ENCODE assay signal across 8 cellular contexts in the genomic region with DNA sequence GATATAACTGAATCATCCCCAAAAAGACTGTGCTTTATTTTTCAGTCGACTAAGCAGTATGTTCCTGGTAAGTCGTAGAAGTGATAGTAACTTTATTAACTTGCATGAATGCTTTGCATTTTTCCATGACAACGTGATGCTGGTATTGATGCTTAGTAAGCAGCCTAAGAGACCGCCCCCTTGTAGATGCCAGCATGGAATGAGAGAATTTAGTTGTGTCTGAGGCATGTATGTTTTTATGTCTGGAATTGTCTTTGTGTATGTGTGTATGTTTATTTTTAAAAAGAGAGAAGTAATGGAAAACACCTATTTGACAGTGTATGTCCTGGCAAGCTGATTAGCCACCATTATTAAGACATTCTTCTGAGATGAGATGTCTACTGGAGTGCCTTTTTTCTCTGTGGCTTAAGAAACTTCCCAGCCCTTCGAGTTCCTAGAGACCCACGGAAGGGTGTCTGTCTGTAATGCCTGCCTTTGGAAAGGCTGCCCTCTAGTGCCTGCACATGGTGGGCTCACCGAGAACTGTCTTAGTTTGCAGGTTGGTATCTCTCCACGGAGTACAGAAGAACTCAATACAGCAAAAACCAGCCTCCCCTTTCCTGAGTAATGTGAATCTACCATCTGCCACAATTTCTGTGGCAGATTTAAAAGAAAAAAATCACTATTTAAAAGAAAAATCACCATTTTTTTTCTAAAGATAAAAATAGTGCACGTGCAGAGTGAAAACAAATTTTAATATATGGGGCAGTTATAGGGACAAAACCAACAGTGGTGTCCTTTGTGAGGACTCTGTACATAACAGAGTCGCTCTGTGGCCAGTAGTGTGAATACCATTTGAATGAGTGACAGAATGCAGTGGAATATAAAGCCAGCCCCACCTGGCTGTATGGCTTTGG.
DNase-seq lines count a peak whose midpoint lies in the region; ATAC-seq, FAIRE-seq and TF ChIP-seq lines count a peak whose summit lies in the region.

No MANE protein-coding gene starts in this region.

- WGBS in spleen, 5 donors, result 35 to 43% (median 39%) methylated on average over 10 of the region's 10 CpGs

- H3K27ac ChIP-seq in spleen, result peak overlapping the region in 1 of 8 donors; percentile 16

- peaks cover 0 to 12% (median 7%) of the 10 kb centered on the region in 6 donors for H3K4me1 ChIP-seq in spleen

- intact Hi-C loops in spleen (cut with DNase I; ENCODE audit: low total_unique reads), result no loop called here

- peak; percentile 93 for FAIRE-seq in A204.1 (lab: Jason Lieb, UNC)

- ATAC-seq in GM18505 (IDR thresholded peaks at IDR 0.05; ENCODE audit: unreplicated experiment), result peak; percentile 88
- peak; percentile 90 for ATAC-seq in HG02938 (IDR thresholded peaks at IDR 0.05; ENCODE audit: unreplicated experiment)

- H3K27me3 ChIP-seq in spleen (replicated peaks in 1 of 7), result no peaks in the 10 kb centered on the region

- H3K4me3 ChIP-seq in spleen, result no peak overlapping the region

- H3K36me3 ChIP-seq in spleen, result no peaks in the 10 kb centered on the region

- TF ChIP-seq POLR2A in GM18505 (IDR thresholded peaks at IDR 0.05; ENCODE audit: borderline replicate concordance, extremely low read depth, insufficient read depth, insufficient read length), result no peak
- no peak for TF ChIP-seq POLR2A in spleen (IDR thresholded peaks at IDR 0.05)

- H3K9me3 ChIP-seq in spleen, result no peaks in the 10 kb centered on the region

- peak; percentile 16 to 88 (median 69) for TF ChIP-seq CTCF in spleen (IDR thresholded peaks at IDR 0.05 in 8 of 11, conservative IDR thresholded peaks at IDR 0.05 in 3 of 11)

- DNase-seq in NCI-H187 (lab: John Stamatoyannopoulos, UW), result peak; percentile 22 to 37
- peak; percentile 32 for DNase-seq in T-helper 9 cell
- DNase-seq in astrocyte of the hippocampus (ENCODE audit: low read depth, low spot score), result peak; percentile 96
- peak; percentile 49 for DNase-seq in iPS DF 4.7 (ENCODE audit: extremely low read depth, low spot score)
- no peak for DNase-seq in spleen
